Comparison of ENCODE assay signal across 3 cellular contexts in genomic region chr3:171194965-171195364, GRCh38.
TF ChIP-seq lines count a peak whose summit lies in the region.

No MANE protein-coding gene starts in this region.

TF ChIP-seq in SK-N-SH, 30 proteins besides CTCF, POLR2A, EP300 and RAD21 (continued from another document):
- TF ChIP-seq FOXM1 (IDR thresholded peaks at IDR 0.05; ENCODE audit: low read depth), result no peak

TF ChIP-seq in HEK293, 187 proteins besides CTCF, POLR2A, EP300 and RAD21 (continued from another document):
- TF ChIP-seq OSR2 (tag by site-specific recombination; IDR thresholded peaks at IDR 0.05) (peak; percentile 73; the same call in 1 of the 2 replicates), IKZF3 (tag by site-specific recombination; IDR thresholded peaks at IDR 0.05) (0 out of 2 replicates have a peak, but pooled peaks have one; percentile 45), FEZF1 (tag by site-specific recombination; IDR thresholded peaks at IDR 0.05) (peak; percentile 64), PRDM6 (tag by site-specific recombination; IDR thresholded peaks at IDR 0.05) (peak; percentile 67), ZNF274 (IDR thresholded peaks at IDR 0.05; ENCODE audit: low read length) (no peak), ZNF274 (tag by site-specific recombination; IDR thresholded peaks at IDR 0.05; ENCODE audit: borderline replicate concordance) (no peak)

TF ChIP-seq in endothelial cell of umbilical vein, 7 proteins besides CTCF, POLR2A, EP300 and RAD21 (continued from another document):
- no peak for TF ChIP-seq FOS (IDR thresholded peaks at IDR 0.05; ENCODE audit: borderline replicate concordance, insufficient read depth, low read length)
